Comparison of ENCODE assay signal across 26 cellular contexts in genomic region chr3:45623846-45624245, GRCh38.
"Had no signal": no experiment of that assay in that cellular context is flagged by ENCODE, and none has a peak within 500 bp of the region (broad histone marks: within the 10 kb centered on the region; RNA-seq: fewer than 3 reads in every experiment).

No MANE protein-coding gene starts in this region.

- H3K4me1 Mint-ChIP-seq: activated naive CD8-positive, alpha-beta T cell treated with anti-CD3 and anti-CD28 coated beads, Interleukin-2, amount 50 U/mL, for 24 hours had no signal

- H3K27ac Mint-ChIP-seq: activated CD8-positive, alpha-beta T cell treated with anti-CD3 and anti-CD28 coated beads for 36 hours; activated naive CD4-positive, alpha-beta T cell treated with anti-CD3 and anti-CD28 coated beads, Interleukin-2, amount 50 U/mL, for 72 hours; activated naive CD8-positive, alpha-beta T cell treated with anti-CD3 and anti-CD28 coated beads, Interleukin-2, amount 50 U/mL, for 24 hours; activated T-cell treated with anti-CD3 and anti-CD28 coated beads, Interleukin-2, amount 50 U/mL, for 24 hours; T-helper 1 cell treated with Interleukin-12 subunit alpha and Interleukin-12 subunit beta and Interleukin-4 antibody, amounts not matched to agents 30 μg/mL and 1 μg/mL, for 36 hours had no signal

- H3K27ac ChIP-seq: ascending aorta, body of pancreas, SJSA1 had no signal

- H3K36me3 ChIP-seq: ascending aorta, SJSA1 had no signal

- H3K9me3 Mint-ChIP-seq: activated CD8-positive, alpha-beta T cell treated with anti-CD3 and anti-CD28 coated beads for 36 hours; activated naive CD4-positive, alpha-beta T cell treated with anti-CD3 and anti-CD28 coated beads, Interleukin-2, amount 50 U/mL, for 72 hours; activated naive CD8-positive, alpha-beta T cell treated with anti-CD3 and anti-CD28 coated beads, Interleukin-2, amount 50 U/mL, for 24 hours; activated T-cell treated with anti-CD3 and anti-CD28 coated beads, Interleukin-2, amount 50 U/mL, for 24 hours; T-helper 1 cell treated with Interleukin-12 subunit alpha and Interleukin-12 subunit beta and Interleukin-4 antibody, amounts not matched to agents 30 μg/mL and 1 μg/mL, for 36 hours had no signal

- H3K4me1 ChIP-seq: body of pancreas, SJSA1 had no signal

- H3K4me3 Mint-ChIP-seq: activated CD8-positive, alpha-beta T cell treated with anti-CD3 and anti-CD28 coated beads for 36 hours; activated naive CD8-positive, alpha-beta T cell treated with anti-CD3 and anti-CD28 coated beads, Interleukin-2, amount 50 U/mL, for 24 hours; activated T-cell treated with anti-CD3 and anti-CD28 coated beads, Interleukin-2, amount 50 U/mL, for 24 hours; T-helper 1 cell treated with Interleukin-12 subunit alpha and Interleukin-12 subunit beta and Interleukin-4 antibody, amounts not matched to agents 30 μg/mL and 1 μg/mL, for 36 hours had no signal

- H3K27me3 ChIP-seq: ascending aorta, body of pancreas, SJSA1 had no signal

- H3K9me3 ChIP-seq: ascending aorta, body of pancreas, SJSA1 had no signal

- ATAC-seq: activated CD4-positive, CD25-positive, alpha-beta regulatory T cell treated with anti-CD3 and anti-CD28 coated beads, Interleukin-2, amount 50 U/mL, for 24 hours; activated CD8-positive, alpha-beta T cell treated with anti-CD3 and anti-CD28 coated beads for 36 hours; activated naive CD4-positive, alpha-beta T cell treated with anti-CD3 and anti-CD28 coated beads, Interleukin-2, amount 50 U/mL, for 72 hours; activated naive CD8-positive, alpha-beta T cell treated with anti-CD3 and anti-CD28 coated beads, Interleukin-2, amount 50 U/mL, for 24 hours; body of pancreas; SK-N-SH treated with all-trans-retinoic acid at 6 μM for 48 hours had no signal

- H3K4me3 ChIP-seq: ascending aorta, body of pancreas, SJSA1 had no signal

- DNase-seq: activated CD4-positive, alpha-beta T cell treated with anti-CD3 and anti-CD28 coated beads for 4 hours; activated CD8-positive, alpha-beta memory T cell treated with anti-CD3 and anti-CD28 coated beads, Interleukin-2, amount 50 U/mL, for 48 hours; activated CD8-positive, alpha-beta T cell treated with anti-CD3 and anti-CD28 coated beads for 36 hours; activated effector memory CD4-positive, alpha-beta T cell treated with anti-CD3 and anti-CD28 coated beads, Interleukin-2, amount 50 U/mL, for 16 hours; activated naive CD4-positive, alpha-beta T cell treated with Interleukin-2 at 50 U/mL for 16 hours; activated naive CD8-positive, alpha-beta T cell treated with anti-CD3 and anti-CD28 coated beads, Interleukin-2, amount 50 U/mL, for 24 hours; activated T-cell treated with anti-CD3 and anti-CD28 coated beads, Interleukin-2, amount 50 U/mL, for 24 hours; amniotic stem cell; body of pancreas; KG1; NCI-H1092; NCI-H1417 treated with DMSO at 0.1 percent for 48 hours; NCI-H1694 treated with DMSO at 0.1 percent for 48 hours; NCI-H2029 treated with DMSO at 0.1 percent for 48 hours; NCI-H2171 treated with DMSO at 0.1 percent for 48 hours; NCI-H226; NCI-H526; NK-92 treated with Interleukin-12 subunit alpha and Interleukin-12 subunit beta, amount 100 ng/mL, for 24 hours; SHP77; SW 1271 had no signal

- H3K27me3 Mint-ChIP-seq: activated CD8-positive, alpha-beta T cell treated with anti-CD3 and anti-CD28 coated beads for 36 hours; activated naive CD8-positive, alpha-beta T cell treated with anti-CD3 and anti-CD28 coated beads, Interleukin-2, amount 50 U/mL, for 24 hours; activated T-cell treated with anti-CD3 and anti-CD28 coated beads, Interleukin-2, amount 50 U/mL, for 24 hours had no signal
